In the genomic region with DNA sequence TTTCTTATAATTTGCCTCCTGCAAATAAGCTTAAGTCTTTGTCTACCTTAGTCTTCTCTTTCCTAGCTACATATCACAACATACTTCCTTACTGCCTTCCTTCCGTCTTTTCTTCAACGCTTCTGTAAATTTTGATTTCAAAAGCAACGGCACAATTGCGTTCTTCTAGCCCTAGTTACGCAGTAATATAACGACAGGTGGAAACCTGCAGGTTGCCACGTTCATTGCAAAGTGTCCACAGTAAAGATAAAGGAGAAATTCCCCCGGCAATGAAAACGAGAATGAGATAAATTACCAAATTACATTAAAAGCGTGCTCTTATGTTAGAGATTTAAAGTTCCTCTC, we compare ENCODE assay signal across 1 cellular context.
TF ChIP-seq lines count a peak whose summit lies in the region.

No MANE protein-coding gene starts in this region.

TF ChIP-seq in HepG2, 621 proteins besides CTCF, POLR2A, EP300 and RAD21 (continued from another document):
- TF ChIP-seq, protein P1, sequence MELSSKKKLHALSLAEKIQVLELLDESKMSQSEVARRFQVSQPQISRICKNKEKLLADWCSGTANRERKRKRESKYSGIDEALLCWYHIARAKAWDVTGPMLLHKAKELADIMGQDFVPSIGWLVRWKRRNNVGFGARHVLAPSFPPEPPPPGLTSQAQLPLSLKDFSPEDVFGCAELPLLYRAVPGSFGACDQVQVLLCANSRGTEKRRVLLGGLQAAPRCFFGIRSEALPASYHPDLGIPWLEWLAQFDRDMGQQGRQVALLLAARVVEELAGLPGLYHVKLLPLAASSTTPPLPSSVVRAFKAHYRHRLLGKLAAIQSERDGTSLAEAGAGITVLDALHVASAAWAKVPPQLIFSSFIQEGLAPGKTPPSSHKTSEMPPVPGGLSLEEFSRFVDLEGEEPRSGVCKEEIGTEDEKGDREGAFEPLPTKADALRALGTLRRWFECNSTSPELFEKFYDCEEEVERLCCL (CRISPR knock-in tag; IDR thresholded peaks at IDR 0.05; ENCODE audit: borderline replicate concordance): no peak
- TF ChIP-seq, protein P2, sequence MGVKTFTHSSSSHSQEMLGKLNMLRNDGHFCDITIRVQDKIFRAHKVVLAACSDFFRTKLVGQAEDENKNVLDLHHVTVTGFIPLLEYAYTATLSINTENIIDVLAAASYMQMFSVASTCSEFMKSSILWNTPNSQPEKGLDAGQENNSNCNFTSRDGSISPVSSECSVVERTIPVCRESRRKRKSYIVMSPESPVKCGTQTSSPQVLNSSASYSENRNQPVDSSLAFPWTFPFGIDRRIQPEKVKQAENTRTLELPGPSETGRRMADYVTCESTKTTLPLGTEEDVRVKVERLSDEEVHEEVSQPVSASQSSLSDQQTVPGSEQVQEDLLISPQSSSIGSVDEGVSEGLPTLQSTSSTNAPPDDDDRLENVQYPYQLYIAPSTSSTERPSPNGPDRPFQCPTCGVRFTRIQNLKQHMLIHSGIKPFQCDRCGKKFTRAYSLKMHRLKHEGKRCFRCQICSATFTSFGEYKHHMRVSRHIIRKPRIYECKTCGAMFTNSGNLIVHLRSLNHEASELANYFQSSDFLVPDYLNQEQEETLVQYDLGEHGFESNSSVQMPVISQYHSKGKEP (CRISPR knock-in tag; IDR thresholded peaks at IDR 0.05): no peak
- TF ChIP-seq, protein P3, sequence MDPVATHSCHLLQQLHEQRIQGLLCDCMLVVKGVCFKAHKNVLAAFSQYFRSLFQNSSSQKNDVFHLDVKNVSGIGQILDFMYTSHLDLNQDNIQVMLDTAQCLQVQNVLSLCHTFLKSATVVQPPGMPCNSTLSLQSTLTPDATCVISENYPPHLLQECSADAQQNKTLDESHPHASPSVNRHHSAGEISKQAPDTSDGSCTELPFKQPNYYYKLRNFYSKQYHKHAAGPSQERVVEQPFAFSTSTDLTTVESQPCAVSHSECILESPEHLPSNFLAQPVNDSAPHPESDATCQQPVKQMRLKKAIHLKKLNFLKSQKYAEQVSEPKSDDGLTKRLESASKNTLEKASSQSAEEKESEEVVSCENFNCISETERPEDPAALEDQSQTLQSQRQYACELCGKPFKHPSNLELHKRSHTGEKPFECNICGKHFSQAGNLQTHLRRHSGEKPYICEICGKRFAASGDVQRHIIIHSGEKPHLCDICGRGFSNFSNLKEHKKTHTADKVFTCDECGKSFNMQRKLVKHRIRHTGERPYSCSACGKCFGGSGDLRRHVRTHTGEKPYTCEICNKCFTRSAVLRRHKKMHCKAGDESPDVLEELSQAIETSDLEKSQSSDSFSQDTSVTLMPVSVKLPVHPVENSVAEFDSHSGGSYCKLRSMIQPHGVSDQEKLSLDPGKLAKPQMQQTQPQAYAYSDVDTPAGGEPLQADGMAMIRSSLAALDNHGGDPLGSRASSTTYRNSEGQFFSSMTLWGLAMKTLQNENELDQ (CRISPR knock-in tag; IDR thresholded peaks at IDR 0.05; ENCODE audit: borderline replicate concordance): no peak
- TF ChIP-seq, protein P4, sequence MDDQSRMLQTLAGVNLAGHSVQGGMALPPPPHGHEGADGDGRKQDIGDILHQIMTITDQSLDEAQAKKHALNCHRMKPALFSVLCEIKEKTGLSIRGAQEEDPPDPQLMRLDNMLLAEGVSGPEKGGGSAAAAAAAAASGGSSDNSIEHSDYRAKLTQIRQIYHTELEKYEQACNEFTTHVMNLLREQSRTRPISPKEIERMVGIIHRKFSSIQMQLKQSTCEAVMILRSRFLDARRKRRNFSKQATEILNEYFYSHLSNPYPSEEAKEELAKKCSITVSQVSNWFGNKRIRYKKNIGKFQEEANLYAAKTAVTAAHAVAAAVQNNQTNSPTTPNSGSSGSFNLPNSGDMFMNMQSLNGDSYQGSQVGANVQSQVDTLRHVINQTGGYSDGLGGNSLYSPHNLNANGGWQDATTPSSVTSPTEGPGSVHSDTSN (CRISPR knock-in tag; IDR thresholded peaks at IDR 0.05; ENCODE audit: borderline replicate concordance): 0 out of 2 replicates have a peak, but pooled peaks have one; percentile 25
- TF ChIP-seq HOXA5 (CRISPR knock-in tag; IDR thresholded peaks at IDR 0.05) (no peak; the same call in 1 of the 2 replicates), ZNF709 (CRISPR knock-in tag; IDR thresholded peaks at IDR 0.05) (no peak), KMT2B (CRISPR knock-in tag; IDR thresholded peaks at IDR 0.05) (no peak), NAIF1 (CRISPR knock-in tag; IDR thresholded peaks at IDR 0.05; ENCODE audit: borderline replicate concordance) (no peak), ZNF777 (CRISPR knock-in tag; IDR thresholded peaks at IDR 0.05) (no peak), ZNF138 (CRISPR knock-in tag; IDR thresholded peaks at IDR 0.05; ENCODE audit: low read depth) (no peak), ZNF337 (CRISPR knock-in tag; IDR thresholded peaks at IDR 0.05; ENCODE audit: borderline replicate concordance, low read depth) (0 out of 2 replicates have a peak, but pooled peaks have one; percentile 27), KLF11 (CRISPR knock-in tag; IDR thresholded peaks at IDR 0.05) (no peak), ZNF33A (CRISPR knock-in tag; IDR thresholded peaks at IDR 0.05; ENCODE audit: borderline replicate concordance) (0 out of 2 replicates have a peak, but pooled peaks have one; percentile 42), FOXA1 (IDR thresholded peaks at IDR 0.05) (no peak), FOXA1 (CRISPR knock-in tag; IDR thresholded peaks at IDR 0.05) (no peak)
